8 cellular contexts compared by ENCODE assay signal in genomic region chr11:122796128-122796717, GRCh38. TPM values are rescaled to one million over a fixed set of nuclear protein-coding genes. Genes with fewer than 3 reads are reported as not detected.
DNase-seq lines count a peak whose midpoint lies in the region; ATAC-seq and TF ChIP-seq lines count a peak whose summit lies in the region.

No MANE protein-coding gene starts in this region.

- no peak for ATAC-seq in psoas muscle

- intact Hi-C loops in psoas muscle (cut with DNase I), result loop anchor here (5.0 kb wide), 1 partner anchor 56 kb away; no protein-coding TSS in a partner anchor

- no peaks in the 10 kb centered on the region for H3K27me3 ChIP-seq in psoas muscle (ENCODE audit: insufficient read depth in 3 of 3, low read length in 2 of 3)

- TF ChIP-seq CTCF in GM10266 (IDR thresholded peaks at IDR 0.05; ENCODE audit: control insufficient read depth, insufficient read depth, low read depth, missing control alignments) (peak; percentile 89), HEK293 (tag by site-specific recombination; IDR thresholded peaks at IDR 0.05) (no peak), fibroblast of mammary gland (conservative IDR thresholded peaks at IDR 0.05; ENCODE audit: control insufficient read depth, insufficient read depth, low read depth, low read length) (peak; percentile 89), psoas muscle (IDR thresholded peaks at IDR 0.05) (peak; percentile 59)

- DNase-seq in GM10266 (ENCODE audit: extremely low spot score), result peak; percentile 58
- DNase-seq in NCI-H774 (lab: John Stamatoyannopoulos, UW), result peak; percentile 9
- DNase-seq in activated CD8-positive, alpha-beta memory T cell treated with anti-CD3 and anti-CD28 coated beads, Interleukin-2, amount 50 U/mL, for 48 hours, result peak; percentile 87
- DNase-seq in fibroblast of mammary gland (ENCODE audit: low read depth), result peak; percentile 56
- DNase-seq in psoas muscle, result peak; percentile 31 to 56
- no peak for DNase-seq in GOT3 (lab: John Stamatoyannopoulos, UW)
- no peak for DNase-seq in COR-L47 (lab: John Stamatoyannopoulos, UW)

- H3K4me1 ChIP-seq in HEK293 (ENCODE audit: control insufficient read depth, insufficient read depth, low read length) (no peaks in the 10 kb centered on the region), psoas muscle (peaks cover 9% of the 10 kb centered on the region)

- 72 to 75% (median 73%) methylated on average over 11 of the region's 11 CpGs for WGBS in psoas muscle, 3 donors

- CTCF ChIA-PET in HEK293 (lab: Yijun Ruan, JAX), result interaction anchor here (0.6 to 7.0 kb wide), 31 partner anchors 7 to 893 kb away, joined by 3 to 131 read pairs (median 4); partner anchors contain the start of gene CRTAM

- no peak overlapping the region for H3K4me3 ChIP-seq in HEK293 (ENCODE audit: low read depth, low read length)
- no peak overlapping the region for H3K4me3 ChIP-seq in fibroblast of mammary gland (ENCODE audit: control insufficient read depth, low read depth, low read length)
- H3K4me3 ChIP-seq in psoas muscle, result no peak overlapping the region

- peaks cover 0 to 30% of the 10 kb centered on the region in 2 experiments; a peak in 1 of 3 replicates for H3K36me3 ChIP-seq in HEK293 (ENCODE audit: control insufficient read depth in 2 of 2, insufficient read depth in 1 of 2, low read length in 2 of 2)
- H3K36me3 ChIP-seq in psoas muscle (ENCODE audit: insufficient read depth in 1 of 2, low read depth in 1 of 2), result peaks cover 0 to 8% of the 10 kb centered on the region in 2 donors

- POLR2A ChIA-PET in HEK293 (lab: Yijun Ruan, JAX), result no interaction called here

- H3K9me3 ChIP-seq in HEK293 (ENCODE audit: control insufficient read depth, insufficient read depth, low read depth, low read length) (no peaks in the 10 kb centered on the region), psoas muscle (no peaks in the 10 kb centered on the region)

- H3K27ac ChIP-seq in HEK293 (ENCODE audit: extremely low read depth, low read depth, low read length), result no peak overlapping the region
- H3K27ac ChIP-seq in psoas muscle, result no peak overlapping the region

TF ChIP-seq in HEK293, 187 proteins besides CTCF, POLR2A, EP300 and RAD21:
- TF ChIP-seq ZNF600 (tag by site-specific recombination; IDR thresholded peaks at IDR 0.05) (no peak), ZNF654 (tag by site-specific recombination; IDR thresholded peaks at IDR 0.05; ENCODE audit: low read depth) (peak; percentile 15; the same call in 1 of the 2 replicates)
TF ChIP-seq in HEK293: peak in this region for 1.

RNA-seq across cellular contexts. Expression of gene CRTAM, which starts 42.1 kb away (rescaled TPM):
- under 1 TPM in 2 of 4 donors, not detected in 2; 0.10 to 0.42 TPM for total RNA-seq in psoas muscle
- polyA plus RNA-seq in psoas muscle, result under 1 TPM in 2 of 3 donors, not detected in 1; 0.60 to 0.64 TPM

Comparison
In these comparisons a context has a peak if more than half of its experiments do, and no peak if none do; other contexts are left out.
1. DNase-seq: peak in GM10266 (single experiment), NCI-H774 (single experiment), activated CD8-positive, alpha-beta memory T cell treated with anti-CD3 and anti-CD28 coated beads, Interleukin-2, amount 50 U/mL, for 48 hours (single experiment), fibroblast of mammary gland (single experiment) and psoas muscle (2 of 2); none in GOT3 (single experiment) and COR-L47 (single experiment).